33 cellular contexts compared by ENCODE assay signal in the genomic region with DNA sequence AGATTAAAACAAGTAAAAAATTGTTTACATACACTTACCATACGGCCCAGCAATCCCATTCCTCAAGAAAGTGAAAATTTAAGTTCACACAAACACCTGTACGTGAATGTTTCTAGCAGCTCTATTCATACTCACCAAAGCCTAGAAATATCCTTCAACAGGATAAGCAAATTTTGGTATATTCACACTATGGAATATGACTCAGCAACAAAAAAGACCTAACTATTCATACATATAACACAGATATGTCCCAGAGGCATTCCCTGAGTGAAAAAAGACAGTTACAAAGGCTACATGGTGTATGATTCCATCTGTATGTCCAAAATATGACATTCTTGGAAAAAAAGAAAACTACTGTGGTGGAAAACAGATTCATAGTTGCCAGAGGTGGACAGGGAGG.
"Had no signal": no experiment of that assay in that cellular context is flagged by ENCODE, and none has a peak within 500 bp of the region (broad histone marks: within the 10 kb centered on the region; RNA-seq: fewer than 3 reads in every experiment).

No MANE protein-coding gene starts in this region.

- ATAC-seq: activated naive CD4-positive, alpha-beta T cell treated with anti-CD3 and anti-CD28 coated beads, Interleukin-2, amount 50 U/mL, for 72 hours; activated naive CD8-positive, alpha-beta T cell treated with anti-CD3 and anti-CD28 coated beads, Interleukin-2, amount 50 U/mL, for 24 hours; activated T-cell treated with anti-CD3 and anti-CD28 coated beads, Interleukin-2, amount 50 U/mL, for 4 hours; activated T-cell treated with anti-CD3 and anti-CD28 coated beads, Interleukin-2, amount 50 U/mL, for 72 hours; activated T-helper 17 cell treated with anti-CD3 and anti-CD28 coated beads, Interleukin-2, amount 50 U/mL, for 72 hours; body of pancreas had no signal

- H3K27ac ChIP-seq: adrenal gland, ascending aorta, body of pancreas, brain microvascular endothelial cell, breast epithelium, cardiac muscle cell had no signal

- H3K4me3 ChIP-seq: adrenal gland, ascending aorta, body of pancreas, breast epithelium, cardiac muscle cell had no signal

- H3K9me3 ChIP-seq: adrenal gland, ascending aorta, body of pancreas, breast epithelium had no signal

- FAIRE-seq: astrocyte, bronchial epithelial cell had no signal

- H3K36me3 ChIP-seq: adrenal gland, ascending aorta, brain microvascular endothelial cell, breast epithelium, cardiac muscle cell had no signal

- H3K27me3 ChIP-seq: adrenal gland, ascending aorta, body of pancreas, brain microvascular endothelial cell, breast epithelium, cardiac muscle cell had no signal

- DNase-seq: activated effector memory CD4-positive, alpha-beta T cell treated with anti-CD3 and anti-CD28 coated beads, Interleukin-2, amount 50 U/mL, for 16 hours; activated effector memory CD4-positive, alpha-beta T cell treated with Interleukin-2 at 50 U/mL for 16 hours; activated gamma-delta T cell; activated gamma-delta T cell treated with Interleukin-2 at 50 U/mL for 16 hours; activated naive CD4-positive, alpha-beta T cell; activated naive CD4-positive, alpha-beta T cell treated with anti-CD3 and anti-CD28 coated beads for 36 hours; activated naive CD4-positive, alpha-beta T cell treated with anti-CD3 and anti-CD28 coated beads, Interleukin-2, amount 10 ng/mL, durations not matched to agents 7 days and 5 days; activated naive CD4-positive, alpha-beta T cell treated with anti-CD3 and anti-CD28 coated beads, Interleukin-2, amount 50 U/mL, for 16 hours; activated naive CD4-positive, alpha-beta T cell treated with Interleukin-2 at 50 U/mL for 16 hours; activated naive CD8-positive, alpha-beta T cell treated with anti-CD3 and anti-CD28 coated beads for 36 hours; activated naive CD8-positive, alpha-beta T cell treated with anti-CD3 and anti-CD28 coated beads, Interleukin-2, amount 10 ng/mL, durations not matched to agents 7 days and 5 days; activated naive CD8-positive, alpha-beta T cell treated with anti-CD3 and anti-CD28 coated beads, Interleukin-2, amount 50 U/mL, for 24 hours; activated T-cell treated with anti-CD3 and anti-CD28 coated beads, Interleukin-2, amount 50 U/mL, for 24 hours; activated T-cell treated with anti-CD3 and anti-CD28 coated beads, Interleukin-2, amount 50 U/mL, for 4 hours; activated T-cell treated with anti-CD3 and anti-CD28 coated beads, Interleukin-2, amount 50 U/mL, for 48 hours; activated T-cell treated with anti-CD3 and anti-CD28 coated beads, Interleukin-2, amount 50 U/mL, for 72 hours; adrenal gland; amniotic stem cell; amygdala; anterior cingulate cortex; aorta; body of pancreas; brain microvascular endothelial cell; caudate nucleus; central memory CD4-positive, alpha-beta T cell; cerebellar nuclear complex had no signal
